29 cellular contexts compared by ENCODE assay signal in the genomic region with DNA sequence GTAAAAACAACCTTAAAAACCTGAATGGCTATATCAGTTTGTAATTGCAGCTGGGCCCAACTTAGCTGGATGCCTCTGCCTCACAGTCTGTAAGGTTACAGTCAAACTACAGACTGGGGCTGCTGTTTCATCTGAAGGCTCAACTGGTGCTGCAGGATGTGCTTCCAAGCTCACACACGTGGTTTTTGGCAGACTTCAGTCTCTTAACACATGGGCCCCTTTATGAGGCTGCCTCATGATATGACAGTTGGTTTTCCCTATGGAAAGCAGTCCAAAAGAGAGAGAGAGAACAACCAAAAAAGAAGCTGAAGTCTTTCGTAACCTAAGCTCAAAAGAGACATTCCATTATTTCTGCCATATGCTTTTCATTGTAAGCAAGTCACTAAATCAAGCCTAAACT.
"Had no signal": no experiment of that assay in that cellular context is flagged by ENCODE, and none has a peak within 500 bp of the region (broad histone marks: within the 10 kb centered on the region; RNA-seq: fewer than 3 reads in every experiment).

No MANE protein-coding gene starts in this region.

- H3K27me3 ChIP-seq: spleen, suprapubic skin, testis, tibial artery, transverse colon, upper lobe of right lung, uterus had no signal

- H3K27ac ChIP-seq: neutrophil, parathyroid adenoma, psoas muscle, skin epidermis, spleen, suprapubic skin, testis, tibial artery, transverse colon, upper lobe of right lung, uterus had no signal

- H3K9me3 ChIP-seq: neutrophil, suprapubic skin, testis, tibial artery, transverse colon, upper lobe of right lung, uterus had no signal

- H3K4me3 ChIP-seq: psoas muscle, skin epidermis, smooth muscle cell, spleen, suprapubic skin, testis, tibial artery, transverse colon, upper lobe of right lung, uterus had no signal

- DNase-seq: naive thymus-derived CD8-positive, alpha-beta T cell; nephron progenitor cell; nucleus accumbens; posterior cingulate gyrus; psoas muscle; right cardiac atrium; spleen; stimulated activated CD4-positive, alpha-beta T cell treated with anti-CD3 and anti-CD28 coated beads, Interleukin-12 subunit alpha, Interleukin-12 subunit beta, amount 100 ng/mL, for 4 hours; stimulated activated CD4-positive, alpha-beta T cell treated with anti-CD3 and anti-CD28 coated beads, Interleukin-1b, Interleukin-23, amount 100 ng/mL, for 48 hours; stimulated activated CD4-positive, alpha-beta T cell treated with anti-CD3 and anti-CD28 coated beads, Interleukin-4, amount 100 ng/mL, for 1 hour; stimulated activated CD4-positive, alpha-beta T cell treated with anti-CD3 and anti-CD28 coated beads, Interleukin-4, amount 100 ng/mL, for 4 hours; stimulated activated CD8-positive, alpha-beta memory T cell treated with anti-CD3 and anti-CD28 coated beads, Interleukin-4, amount 100 ng/mL, for 48 hours; stimulated activated naive CD4-positive, alpha-beta T cell; stimulated activated naive CD8-positive, alpha-beta T cell treated with anti-CD3 and anti-CD28 coated beads, Interleukin-15, amount 100 ng/mL, for 72 hours; stimulated activated naive CD8-positive, alpha-beta T cell treated with anti-CD3 and anti-CD28 coated beads, Interleukin-15, Interleukin-2, amounts not matched to agents 100 U/mL and 50 U/mL, for 24 hours; substantia nigra; testis; tibial artery; transverse colon; upper lobe of right lung; uterus had no signal

- ATAC-seq: naive thymus-derived CD8-positive, alpha-beta T cell; natural killer cell treated with Interleukin-12 subunit alpha and Interleukin-12 subunit beta and Interleukin-15 and Interleukin-18, amount 100 ng/mL, for 72 hours; psoas muscle; right cardiac atrium; sciatic nerve; stimulated activated memory B cell treated with anti-CD40 and anti-IgM and Interleukin-4, amounts not matched to agents 10 μg/mL and 1 μg/mL and 100 μg/mL, for 72 hours; stimulated activated naive CD8-positive, alpha-beta T cell treated with anti-CD3 and anti-CD28 coated beads, Interleukin-15, amount 100 ng/mL, for 72 hours; stimulated activated naive CD8-positive, alpha-beta T cell treated with anti-CD3 and anti-CD28 coated beads, Interleukin-15, Interleukin-2, amounts not matched to agents 100 U/mL and 50 U/mL, for 24 hours; upper lobe of right lung had no signal

- H3K4me1 ChIP-seq: parathyroid adenoma, psoas muscle, spleen, suprapubic skin, testis, tibial artery, transverse colon, upper lobe of right lung, uterus had no signal

- H3K36me3 ChIP-seq: neutrophil, spleen, suprapubic skin, tibial artery, transverse colon, upper lobe of right lung, uterus had no signal

- H3K4me2 ChIP-seq: smooth muscle cell had no signal
